In genomic region chr10:36030516-36030915, GRCh38 we compare ENCODE assay signal across 22 cellular contexts.
"Had no signal": no experiment of that assay in that cellular context is flagged by ENCODE, and none has a peak within 500 bp of the region (broad histone marks: within the 10 kb centered on the region; RNA-seq: fewer than 3 reads in every experiment).

No MANE protein-coding gene starts in this region.

- H3K79me2 ChIP-seq: parathyroid adenoma had no signal

- H3K9ac ChIP-seq: parathyroid adenoma had no signal

- ATAC-seq: gastrocnemius medialis; heart right ventricle; left lung; lower lobe of right lung; natural killer cell treated with Interleukin-12 subunit alpha and Interleukin-12 subunit beta and Interleukin-15 and Interleukin-18, amount 100 ng/mL, for 72 hours; sciatic nerve; stimulated activated naive B cell treated with anti-CD40 and anti-IgM and Interleukin-4, amounts not matched to agents 10 μg/mL and 1 μg/mL and 100 μg/mL, for 72 hours; stimulated activated naive CD8-positive, alpha-beta T cell treated with anti-CD3 and anti-CD28 coated beads, Interleukin-15, amount 100 ng/mL, for 72 hours; upper lobe of right lung had no signal

- H2AFZ ChIP-seq: parathyroid adenoma had no signal

- H3K27ac ChIP-seq: dorsolateral prefrontal cortex, gastrocnemius medialis, heart right ventricle, left lung, lower lobe of right lung, parathyroid adenoma, prostate gland, spleen, testis, tibial nerve, upper lobe of right lung, vagina had no signal

- DNase-seq: cortex of kidney; dorsolateral prefrontal cortex; effector CD8-positive, alpha-beta T cell; gastrocnemius medialis; heart right ventricle; hypothalamus; left lung; lower lobe of right lung; occipital lobe; spleen; stimulated activated CD4-positive, alpha-beta T cell treated with anti-CD3 and anti-CD28 coated beads, Interleukin-2, amount 100 ng/mL, for 24 hours; stimulated activated CD4-positive, alpha-beta T cell treated with anti-CD3 and anti-CD28 coated beads, Interleukin-4, amount 100 ng/mL, for 4 hours; stimulated activated naive B cell treated with anti-CD40 and anti-IgM and Interleukin-4, amounts not matched to agents 10 μg/mL and 1 μg/mL and 100 μg/mL, for 72 hours; stimulated activated naive CD8-positive, alpha-beta T cell treated with anti-CD3 and anti-CD28 coated beads, Interleukin-15, amount 100 ng/mL, for 72 hours; testis; upper lobe of right lung had no signal

- H3K4me1 ChIP-seq: gastrocnemius medialis, heart right ventricle, left lung, lower lobe of right lung, parathyroid adenoma, prostate gland, spleen, testis, tibial nerve, upper lobe of right lung, vagina had no signal

- H3K4me3 ChIP-seq: dorsolateral prefrontal cortex, gastrocnemius medialis, heart right ventricle, left lung, lower lobe of right lung, prostate gland, spleen, testis, tibial nerve, upper lobe of right lung, vagina had no signal

- H3K9me3 ChIP-seq: gastrocnemius medialis, heart right ventricle, left lung, lower lobe of right lung, prostate gland, testis, tibial nerve, upper lobe of right lung, vagina had no signal

- H3K36me3 ChIP-seq: gastrocnemius medialis, heart right ventricle, left lung, lower lobe of right lung, prostate gland, spleen, tibial nerve, upper lobe of right lung, vagina had no signal

- H3K27me3 ChIP-seq: gastrocnemius medialis, heart right ventricle, left lung, spleen, testis, tibial nerve, upper lobe of right lung, vagina had no signal
